ENCODE assay signal across 8 cellular contexts in genomic region chr14:63641473-63642228, GRCh38. TPM values are rescaled to one million over a fixed set of nuclear protein-coding genes. Genes with fewer than 3 reads are reported as not detected.
DNase-seq lines count a peak whose midpoint lies in the region; ATAC-seq and TF ChIP-seq lines count a peak whose summit lies in the region.

A gene with protein sequence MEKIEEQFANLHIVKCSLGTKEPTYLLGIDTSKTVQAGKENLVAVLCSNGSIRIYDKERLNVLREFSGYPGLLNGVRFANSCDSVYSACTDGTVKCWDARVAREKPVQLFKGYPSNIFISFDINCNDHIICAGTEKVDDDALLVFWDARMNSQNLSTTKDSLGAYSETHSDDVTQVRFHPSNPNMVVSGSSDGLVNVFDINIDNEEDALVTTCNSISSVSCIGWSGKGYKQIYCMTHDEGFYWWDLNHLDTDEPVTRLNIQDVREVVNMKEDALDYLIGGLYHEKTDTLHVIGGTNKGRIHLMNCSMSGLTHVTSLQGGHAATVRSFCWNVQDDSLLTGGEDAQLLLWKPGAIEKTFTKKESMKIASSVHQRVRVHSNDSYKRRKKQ (minus strand): TSS chr14:63641871. CDS start chr14:63599942, 41,929 bp downstream.

- peaks cover 42% of the 10 kb centered on the region for H3K4me1 Mint-ChIP-seq in activated T-cell treated with anti-CD3 and anti-CD28 coated beads, Interleukin-2, amount 50 U/mL, for 4 hours (ENCODE audit: low read depth)

- in situ Hi-C loops in Panc1 (cut with HindIII; ENCODE audit: low pct_unique_long_range_greater_than_20kb, low sequenced_read_pairs): no loop called here

- no peaks in the 10 kb centered on the region for H4K20me1 ChIP-seq in DND-41 (ENCODE audit: insufficient read depth, low read length)
- no peaks in the 10 kb centered on the region for H4K20me1 ChIP-seq in KMS-11 (ENCODE audit: insufficient read depth)

- H3K4me2 ChIP-seq in DND-41 (ENCODE audit: insufficient read depth, low read length): peak within 1 kb of the TSS; percentile 81
- H3K4me2 ChIP-seq in KMS-11: peak within 1 kb of the TSS; percentile 81

- H3K27me3 ChIP-seq in DND-41 (ENCODE audit: insufficient read depth, low read length, poor library complexity): no peaks in the 10 kb centered on the region
- no peaks in the 10 kb centered on the region for H3K27me3 ChIP-seq in KMS-11 (ENCODE audit: insufficient read depth, low read depth)
- no peaks in the 10 kb centered on the region for H3K27me3 ChIP-seq in Panc1 (ENCODE audit: control insufficient read depth, insufficient read depth, low read length)
- H3K27me3 ChIP-seq in esophagus (ENCODE audit: control insufficient read depth in 1 of 2, insufficient read depth in 2 of 2, low read length in 2 of 2): no peaks in the 10 kb centered on the region
- no peaks in the 10 kb centered on the region for H3K27me3 ChIP-seq in mucosa of stomach (ENCODE audit: control insufficient read depth, insufficient read depth, low read length)

- peak; percentile 92 for ATAC-seq in DND-41 (ENCODE audit: insufficient read depth, low read depth)
- ATAC-seq in GM21737 (IDR thresholded peaks at IDR 0.05; ENCODE audit: unreplicated experiment): peak; percentile 79
- peak; percentile 94 for ATAC-seq in Panc1
- peak; percentile 89 for ATAC-seq in activated T-cell treated with anti-CD3 and anti-CD28 coated beads, Interleukin-2, amount 50 U/mL, for 4 hours

- H2AFZ ChIP-seq in DND-41 (ENCODE audit: low read depth, low read length): peak within 1 kb of the TSS; percentile 87
- H2AFZ ChIP-seq in KMS-11 (ENCODE audit: low read depth): peak within 1 kb of the TSS; percentile 72

- H3K4me3 Mint-ChIP-seq in activated T-cell treated with anti-CD3 and anti-CD28 coated beads, Interleukin-2, amount 50 U/mL, for 4 hours: peak within 1 kb of the TSS; percentile 92

- intact Hi-C loops in Panc1 (cut with micrococcal nuclease; ENCODE audit: unreplicated experiment): loop anchor here (10.0 kb wide), 1 partner anchor 123 kb away; no protein-coding TSS in a partner anchor

- peak within 1 kb of the TSS; percentile 86 for H3K27ac ChIP-seq in DND-41 (ENCODE audit: low read length)
- peak within 1 kb of the TSS; percentile 91 for H3K27ac ChIP-seq in KMS-11
- peak within 1 kb of the TSS; percentile 99 for H3K27ac ChIP-seq in Panc1 (ENCODE audit: low read length)
- peak within 1 kb of the TSS; percentile 94 to 100 for H3K27ac ChIP-seq in esophagus (ENCODE audit: low read depth in 2 of 2, low read length in 1 of 2)

- H3K36me3 ChIP-seq in DND-41 (ENCODE audit: insufficient read depth, low read length) (peaks cover 13% of the 10 kb centered on the region; the same call in 1 of the 2 replicates), KMS-11 (ENCODE audit: insufficient read depth) (no peaks in the 10 kb centered on the region), Panc1 (ENCODE audit: control insufficient read depth, insufficient read depth, low read length) (no peaks in the 10 kb centered on the region; the same call in 1 of the 2 replicates), esophagus (ENCODE audit: control insufficient read depth in 2 of 2, insufficient read depth in 2 of 2, low read length in 1 of 2) (no peaks in the 10 kb centered on the region), mucosa of stomach (ENCODE audit: control insufficient read depth, insufficient read depth, low read length) (no peaks in the 10 kb centered on the region)

- H3K4me3 ChIP-seq in DND-41 (ENCODE audit: low read depth in 1 of 2, low read length in 2 of 2) (peak within 1 kb of the TSS; percentile 71 to 97), KMS-11 (IDR thresholded peaks at IDR 0.05; ENCODE audit: insufficient read depth, low read depth, low read length) (no peak within 1 kb of the TSS), Panc1 (ENCODE audit: low read depth in 2 of 2, low read length in 2 of 2) (peak within 1 kb of the TSS; percentile 89 to 91), esophagus (ENCODE audit: low read depth in 1 of 2, low read length in 2 of 2) (peak within 1 kb of the TSS; percentile 68 to 79), mucosa of stomach (ENCODE audit: low read length) (peak within 1 kb of the TSS; percentile 81)

- H3K79me2 ChIP-seq in DND-41 (ENCODE audit: insufficient read depth, low read length) (peaks cover 50% of the 10 kb centered on the region), KMS-11 (ENCODE audit: insufficient read depth, low read depth) (peaks cover 15% of the 10 kb centered on the region; the same call in 1 of the 2 replicates)

- CTCF ChIA-PET in Panc1 (lab: Charles Lee): no interaction called here

- peaks cover 13% of the 10 kb centered on the region for H3K36me3 Mint-ChIP-seq in activated T-cell treated with anti-CD3 and anti-CD28 coated beads, Interleukin-2, amount 50 U/mL, for 4 hours (ENCODE audit: insufficient read depth)

- TF ChIP-seq CTCF in DND-41 (IDR thresholded peaks at IDR 0.05; ENCODE audit: borderline replicate concordance, extremely low read depth, low read length, poor library complexity, severe bottlenecking) (peak; percentile 64), KMS-11 (conservative IDR thresholded peaks at IDR 0.05; ENCODE audit: low read depth, low read length) (peak; percentile 65), Panc1 (IDR thresholded peaks at IDR 0.05) (peak; percentile 78)

- H3K9me3 Mint-ChIP-seq in activated T-cell treated with anti-CD3 and anti-CD28 coated beads, Interleukin-2, amount 50 U/mL, for 4 hours: no peaks in the 10 kb centered on the region

- H3K27me3 Mint-ChIP-seq in activated T-cell treated with anti-CD3 and anti-CD28 coated beads, Interleukin-2, amount 50 U/mL, for 4 hours (ENCODE audit: low read depth): no peaks in the 10 kb centered on the region

- H3K9me3 ChIP-seq in DND-41 (ENCODE audit: insufficient read depth, low read length, severe bottlenecking) (no peaks in the 10 kb centered on the region), Panc1 (ENCODE audit: control insufficient read depth, insufficient read depth, low read depth, low read length) (no peaks in the 10 kb centered on the region), esophagus (ENCODE audit: control insufficient read depth in 2 of 2, insufficient read depth in 1 of 2, low read depth in 1 of 2, low read length in 1 of 2) (no peaks in the 10 kb centered on the region), mucosa of stomach (ENCODE audit: control insufficient read depth, low read length) (no peaks in the 10 kb centered on the region)

- DNase-seq in DND-41 (peak; percentile 98), Panc1 (ENCODE audit: low read depth, low spot score) (peak; percentile 97)
- DNase-seq in activated T-cell treated with anti-CD3 and anti-CD28 coated beads, Interleukin-2, amount 50 U/mL, for 4 hours: peak; percentile 92
- DNase-seq in stimulated activated CD8-positive, alpha-beta memory T cell treated with anti-CD3 and anti-CD28 coated beads, Interleukin-7, amount 100 ng/mL, for 1 hour (ENCODE audit: low read depth in 2 of 2): peak; percentile 87 to 88

- POLR2A ChIA-PET in Panc1 (lab: Charles Lee): interaction anchor here (0.5 to 0.7 kb wide), 3 partner anchors 31 to 99 kb away, joined by 3 to 9 read pairs (median 4); no protein-coding TSS in a partner anchor

- H3K4me1 ChIP-seq in DND-41 (ENCODE audit: insufficient read depth, low read length) (peaks cover 34% of the 10 kb centered on the region; the same call in 1 of the 2 replicates), KMS-11 (ENCODE audit: low read depth, poor library complexity, severe bottlenecking) (peaks cover 8% of the 10 kb centered on the region), Panc1 (ENCODE audit: control insufficient read depth, insufficient read depth, low read length) (peaks cover 12% of the 10 kb centered on the region; the same call in 1 of the 2 replicates), esophagus (ENCODE audit: control insufficient read depth in 2 of 2, insufficient read depth in 2 of 2, low read length in 1 of 2) (no peaks in the 10 kb centered on the region), mucosa of stomach (ENCODE audit: control insufficient read depth, insufficient read depth, low read length) (no peaks in the 10 kb centered on the region)

- BruUV-seq in Panc1 (replicated peaks; lab: Mats Ljungman, UMichigan): no TSS peak

- H3K9ac ChIP-seq in DND-41 (ENCODE audit: low read depth, low read length) (peak within 1 kb of the TSS; percentile 74), KMS-11 (peak within 1 kb of the TSS; percentile 78), mucosa of stomach (ENCODE audit: low read length) (peak within 1 kb of the TSS; percentile 80)

- WGBS in esophagus, 2 donors: 0% methylated on average over 60 of the region's 60 CpGs

RNA-seq across cellular contexts. Expression of the gene that starts here (rescaled TPM):
- total RNA-seq in Panc1 (2021; ENCODE audit: unreplicated experiment): 13.0 TPM
- 4.5 TPM for polyA plus RNA-seq in Panc1 (2012; ENCODE audit: insufficient read length)
- 10 to 100 TPM; 33.1 to 38.5 (median 33.2) TPM for total RNA-seq in activated T-cell treated with anti-CD3 and anti-CD28 coated beads, Interleukin-2, amount 50 U/mL, for 4 hours
- 1 to 10 TPM; 3.5 to 3.6 TPM for polyA plus RNA-seq in esophagus
